ENCODE assay signal across 12 cellular contexts in genomic region chr1:41631971-41632370, GRCh38.
DNase-seq lines count a peak whose midpoint lies in the region; ATAC-seq, FAIRE-seq and TF ChIP-seq lines count a peak whose summit lies in the region.
"Had no signal": no experiment of that assay in that cellular context is flagged by ENCODE, and none has a peak within 500 bp of the region (broad histone marks: within the 10 kb centered on the region; RNA-seq: fewer than 3 reads in every experiment).

No MANE protein-coding gene starts in this region.

- H3K4me3 ChIP-seq in mucosa of descending colon, result no peak overlapping the region

- TF ChIP-seq POLR2A in GM12892 (IDR thresholded peaks at IDR 0.05; ENCODE audit: low read depth, low read length), result no peak

- peak overlapping the region; percentile 71 for H3K27ac Mint-ChIP-seq in activated T-helper 2 cell treated with anti-CD3 and anti-CD28 coated beads, Interferon-gamma antibody, Interleukin-2, Interleukin-4, amounts not matched to agents 10 μg/mL and 5 μg/mL and 100 μg/mL, durations not matched to agents 14 hours and 24 hours and 36 hours
- H3K27ac Mint-ChIP-seq: mesothelial cell of epicardium had no signal

- no peak overlapping the region for H3K4me3 Mint-ChIP-seq in activated T-helper 2 cell treated with anti-CD3 and anti-CD28 coated beads, Interferon-gamma antibody, Interleukin-2, Interleukin-4, amounts not matched to agents 10 μg/mL and 5 μg/mL and 100 μg/mL, durations not matched to agents 14 hours and 24 hours and 36 hours (ENCODE audit: low read depth)
- H3K4me3 Mint-ChIP-seq: central memory CD8-positive, alpha-beta T cell; mesothelial cell of epicardium had no signal

- DNase-seq in A172 (ENCODE audit: low spot score) (peak; percentile 52), GM12892 (ENCODE audit: insufficient read length) (no peak), iris pigment epithelial cell (ENCODE audit: low read depth) (peak; percentile 72), DMS 273 treated with DMSO at 0.1 percent for 48 hours (lab: John Stamatoyannopoulos, UW) (no peak), mucosa of descending colon (no peak), NAMALWA (ENCODE audit: low spot score) (no peak)
- DNase-seq in activated T-helper 2 cell treated with anti-CD3 and anti-CD28 coated beads, Interferon-gamma antibody, Interleukin-2, Interleukin-4, amounts not matched to agents 10 μg/mL and 5 μg/mL and 100 μg/mL, durations not matched to agents 14 hours and 24 hours and 36 hours (ENCODE audit: low spot score), result no peak
- DNase-seq in stimulated activated CD4-positive, alpha-beta T cell treated with anti-CD3 and anti-CD28 coated beads, Interleukin-15, amount 100 ng/mL, for 24 hours, result no peak
- DNase-seq: MM.1S, NCI-H2171 had no signal

- H3K36me3 ChIP-seq in mucosa of descending colon (ENCODE audit: low read depth), result no peaks in the 10 kb centered on the region

- intact Hi-C loops in activated T-helper 2 cell treated with anti-CD3 and anti-CD28 coated beads, Interferon-gamma antibody, Interleukin-2, Interleukin-4, amounts not matched to agents 10 μg/mL and 5 μg/mL and 100 μg/mL, durations not matched to agents 14 hours and 24 hours and 36 hours (cut with micrococcal nuclease), result no loop called here
- intact Hi-C loops in mucosa of descending colon (cut with DNase I, micrococcal nuclease), result no loop called here

- no peaks in the 10 kb centered on the region for H3K4me1 ChIP-seq in mucosa of descending colon (ENCODE audit: low read depth)

- no peaks in the 10 kb centered on the region for H3K9me3 Mint-ChIP-seq in activated T-helper 2 cell treated with anti-CD3 and anti-CD28 coated beads, Interferon-gamma antibody, Interleukin-2, Interleukin-4, amounts not matched to agents 10 μg/mL and 5 μg/mL and 100 μg/mL, durations not matched to agents 14 hours and 24 hours and 36 hours
- H3K9me3 Mint-ChIP-seq: central memory CD8-positive, alpha-beta T cell; mesothelial cell of epicardium had no signal

- no peak for TF ChIP-seq CTCF in mucosa of descending colon (IDR thresholded peaks at IDR 0.05)

- peaks cover 67% of the 10 kb centered on the region for H3K4me1 Mint-ChIP-seq in activated T-helper 2 cell treated with anti-CD3 and anti-CD28 coated beads, Interferon-gamma antibody, Interleukin-2, Interleukin-4, amounts not matched to agents 10 μg/mL and 5 μg/mL and 100 μg/mL, durations not matched to agents 14 hours and 24 hours and 36 hours (ENCODE audit: low read depth)

- FAIRE-seq in GM12892 (lab: Jason Lieb, UNC), result peak; percentile 44

- peaks cover 72% of the 10 kb centered on the region for H3K36me3 Mint-ChIP-seq in activated T-helper 2 cell treated with anti-CD3 and anti-CD28 coated beads, Interferon-gamma antibody, Interleukin-2, Interleukin-4, amounts not matched to agents 10 μg/mL and 5 μg/mL and 100 μg/mL, durations not matched to agents 14 hours and 24 hours and 36 hours (ENCODE audit: low read depth)
- H3K36me3 Mint-ChIP-seq: mesothelial cell of epicardium had no signal

- ATAC-seq in mucosa of descending colon, result no peak

- no peaks in the 10 kb centered on the region for H3K9me3 ChIP-seq in mucosa of descending colon

- H3K27me3 Mint-ChIP-seq in activated T-helper 2 cell treated with anti-CD3 and anti-CD28 coated beads, Interferon-gamma antibody, Interleukin-2, Interleukin-4, amounts not matched to agents 10 μg/mL and 5 μg/mL and 100 μg/mL, durations not matched to agents 14 hours and 24 hours and 36 hours (ENCODE audit: low read depth), result no peaks in the 10 kb centered on the region
- H3K27me3 Mint-ChIP-seq: central memory CD8-positive, alpha-beta T cell had no signal

Comparison
In these comparisons a context has a peak if more than half of its experiments do, and no peak if none do; other contexts are left out.
1. DNase-seq: peak in A172 (single experiment) and iris pigment epithelial cell (single experiment); none in GM12892 (single experiment), activated T-helper 2 cell treated with anti-CD3 and anti-CD28 coated beads, Interferon-gamma antibody, Interleukin-2, Interleukin-4, amounts not matched to agents 10 μg/mL and 5 μg/mL and 100 μg/mL, durations not matched to agents 14 hours and 24 hours and 36 hours (single experiment), DMS 273 treated with DMSO at 0.1 percent for 48 hours (single experiment), stimulated activated CD4-positive, alpha-beta T cell treated with anti-CD3 and anti-CD28 coated beads, Interleukin-15, amount 100 ng/mL, for 24 hours (single experiment), mucosa of descending colon (0 of 3) and NAMALWA (single experiment).